23 cellular contexts compared by ENCODE assay signal in genomic region chr13:20456737-20457136, GRCh38.
DNase-seq lines count a peak whose midpoint lies in the region; ATAC-seq, FAIRE-seq and TF ChIP-seq lines count a peak whose summit lies in the region.
"Had no signal": no experiment of that assay in that cellular context is flagged by ENCODE, and none has a peak within 500 bp of the region (broad histone marks: within the 10 kb centered on the region; RNA-seq: fewer than 3 reads in every experiment).

No MANE protein-coding gene starts in this region.

- no peak overlapping the region for H3K27ac ChIP-seq in BLaER1
- H3K27ac ChIP-seq in keratinocyte (ENCODE audit: control insufficient read depth, insufficient read depth, low read length) = no peak overlapping the region
- H3K27ac ChIP-seq: 22Rv1, PC-9, SJSA1 had no signal

- FAIRE-seq in keratinocyte (lab: Jason Lieb, UNC) = no peak
- FAIRE-seq: D721Med, G401.6 had no signal

- H3K36me3 ChIP-seq in BLaER1 (no peaks in the 10 kb centered on the region), keratinocyte (ENCODE audit: control insufficient read depth in 2 of 2, extremely low read depth in 1 of 2, insufficient read depth in 2 of 2, low read length in 2 of 2) (no peaks in the 10 kb centered on the region)
- H3K36me3 ChIP-seq: HAP-1, SJSA1 had no signal

- peaks cover 29% of the 10 kb centered on the region for H3K4me1 Mint-ChIP-seq in activated naive CD4-positive, alpha-beta T cell treated with anti-CD3 and anti-CD28 coated beads, Interleukin-2, amount 50 U/mL, for 24 hours
- H3K4me1 Mint-ChIP-seq in activated T-helper 17 cell treated with anti-CD3 and anti-CD28 coated beads, Interleukin-2, amount 50 U/mL, for 72 hours = peaks cover 19% of the 10 kb centered on the region

- H3K4me3 Mint-ChIP-seq in activated naive CD4-positive, alpha-beta T cell treated with anti-CD3 and anti-CD28 coated beads, Interleukin-2, amount 50 U/mL, for 24 hours = no peak overlapping the region
- no peak overlapping the region for H3K4me3 Mint-ChIP-seq in activated T-helper 17 cell treated with anti-CD3 and anti-CD28 coated beads, Interleukin-2, amount 50 U/mL, for 72 hours
- H3K4me3 Mint-ChIP-seq: B cell, GM23338 had no signal

- peak overlapping the region; percentile 60 for H2AFZ ChIP-seq in keratinocyte (ENCODE audit: control insufficient read depth, low read length)
- H2AFZ ChIP-seq: GM23338, PC-9 had no signal

- no peaks in the 10 kb centered on the region for H3K79me2 ChIP-seq in keratinocyte (ENCODE audit: control insufficient read depth, insufficient read depth, low read length)

- H3K9me3 ChIP-seq in BLaER1 (peaks cover 16% of the 10 kb centered on the region), keratinocyte (ENCODE audit: control insufficient read depth, low read depth, low read length) (no peaks in the 10 kb centered on the region)
- H3K9me3 ChIP-seq: HAP-1, SJSA1 had no signal

- no peaks in the 10 kb centered on the region for H4K20me1 ChIP-seq in BLaER1
- H4K20me1 ChIP-seq in keratinocyte (ENCODE audit: control insufficient read depth, extremely low read depth, insufficient read depth, low read length) = no peaks in the 10 kb centered on the region

- H3K9me1 ChIP-seq in keratinocyte (ENCODE audit: control insufficient read depth, extremely low read depth, insufficient read depth, low read length) = no peaks in the 10 kb centered on the region

- H3K27me3 ChIP-seq in BLaER1 = no peaks in the 10 kb centered on the region
- no peaks in the 10 kb centered on the region for H3K27me3 ChIP-seq in keratinocyte (ENCODE audit: control insufficient read depth, extremely low read depth, insufficient read depth, low read length)
- H3K27me3 ChIP-seq: SJSA1 had no signal

- dilution Hi-C loops in keratinocyte (cut with MboI; ENCODE audit: extremely low pct_ligation_motif_present, low sequenced_read_pairs) = no loop called here

- H3K9me3 Mint-ChIP-seq in activated naive CD4-positive, alpha-beta T cell treated with anti-CD3 and anti-CD28 coated beads, Interleukin-2, amount 50 U/mL, for 24 hours = peaks cover 3% of the 10 kb centered on the region
- H3K9me3 Mint-ChIP-seq in activated T-helper 17 cell treated with anti-CD3 and anti-CD28 coated beads, Interleukin-2, amount 50 U/mL, for 72 hours = no peaks in the 10 kb centered on the region
- H3K9me3 Mint-ChIP-seq: GM23338 had no signal

- H3K4me2 ChIP-seq in BLaER1 (peak overlapping the region; percentile 54), keratinocyte (ENCODE audit: control insufficient read depth, extremely low read depth, insufficient read depth, low read depth, low read length) (peak overlapping the region; percentile 27)
- H3K4me2 ChIP-seq: GM23338, PC-9 had no signal

- peaks cover 9% of the 10 kb centered on the region for H3K36me3 Mint-ChIP-seq in activated naive CD4-positive, alpha-beta T cell treated with anti-CD3 and anti-CD28 coated beads, Interleukin-2, amount 50 U/mL, for 24 hours
- no peaks in the 10 kb centered on the region for H3K36me3 Mint-ChIP-seq in activated T-helper 17 cell treated with anti-CD3 and anti-CD28 coated beads, Interleukin-2, amount 50 U/mL, for 72 hours (ENCODE audit: low read depth)

- H3K27ac Mint-ChIP-seq in activated naive CD4-positive, alpha-beta T cell treated with anti-CD3 and anti-CD28 coated beads, Interleukin-2, amount 50 U/mL, for 24 hours = peak overlapping the region; percentile 72
- peak overlapping the region; percentile 28 for H3K27ac Mint-ChIP-seq in activated T-helper 17 cell treated with anti-CD3 and anti-CD28 coated beads, Interleukin-2, amount 50 U/mL, for 72 hours
- H3K27ac Mint-ChIP-seq: B cell, GM23338 had no signal

- no peak overlapping the region for H3K9ac ChIP-seq in BLaER1
- no peak overlapping the region for H3K9ac ChIP-seq in keratinocyte (ENCODE audit: control insufficient read depth, extremely low read depth, insufficient read depth, low read length)

- no peak for TF ChIP-seq CTCF in keratinocyte (optimal IDR thresholded peaks at IDR 0.05 in 1 of 3, IDR thresholded peaks at IDR 0.05 in 1 of 3, conservative IDR thresholded peaks at IDR 0.05 in 1 of 3; ENCODE audit: extremely low read depth in 1 of 3, insufficient read depth in 2 of 3, low read length in 3 of 3)

- H3K4me3 ChIP-seq in BLaER1 = no peak overlapping the region
- H3K4me3 ChIP-seq in keratinocyte (ENCODE audit: control insufficient read depth in 2 of 3, extremely low read depth in 1 of 3, insufficient read depth in 2 of 3, low read depth in 1 of 3, low read length in 3 of 3) = no peak overlapping the region
- H3K4me3 ChIP-seq: GM23338, HAP-1, PC-9, SJSA1 had no signal

- DNase-seq in activated naive CD4-positive, alpha-beta T cell treated with anti-CD3 and anti-CD28 coated beads, Interleukin-2, amount 50 U/mL, for 16 hours = no peak
- DNase-seq in keratinocyte (ENCODE audit: low read depth, low spot score) (no peak), DMS53 (lab: John Stamatoyannopoulos, UW) (no peak), DMS114 treated with DMSO at 0.1 percent for 48 hours (lab: John Stamatoyannopoulos, UW; ENCODE audit: unreplicated experiment) (no peak), RKO (ENCODE audit: low spot score) (no peak)
- DNase-seq: KBM-7; MM.1S; NCI-H2029; NCI-H446 treated with DMSO at 0.1 percent for 48 hours; NCI-H526; NCI-H82; NK-92 treated with Interleukin-12 subunit alpha and Interleukin-12 subunit beta, amount 100 ng/mL, for 24 hours; PC-9 had no signal

- H3K27me3 Mint-ChIP-seq in activated naive CD4-positive, alpha-beta T cell treated with anti-CD3 and anti-CD28 coated beads, Interleukin-2, amount 50 U/mL, for 24 hours = no peaks in the 10 kb centered on the region
- H3K27me3 Mint-ChIP-seq in activated T-helper 17 cell treated with anti-CD3 and anti-CD28 coated beads, Interleukin-2, amount 50 U/mL, for 72 hours = no peaks in the 10 kb centered on the region
- H3K27me3 Mint-ChIP-seq: B cell had no signal

- H3K4me1 ChIP-seq in BLaER1 (peaks cover 46% of the 10 kb centered on the region), keratinocyte (ENCODE audit: control insufficient read depth, extremely low read depth, insufficient read depth, low read length) (peaks cover 22% of the 10 kb centered on the region)
- H3K4me1 ChIP-seq: HAP-1, SJSA1 had no signal

- ATAC-seq in activated T-helper 17 cell treated with anti-CD3 and anti-CD28 coated beads, Interleukin-2, amount 50 U/mL, for 72 hours (replicated peaks) = no peak
- ATAC-seq: GM23338 had no signal
